Comparison of ENCODE assay signal across 8 cellular contexts in genomic region chr10:35126530-35127288, GRCh38. TPM values are rescaled to one million over a fixed set of nuclear protein-coding genes. Genes with fewer than 3 reads are reported as not detected.
DNase-seq lines count a peak whose midpoint lies in the region; ATAC-seq and TF ChIP-seq lines count a peak whose summit lies in the region.

Gene CREM (plus strand): TSS chr10:35126846. CDS start chr10:35137836, 10,990 bp downstream.

- CTCF ChIA-PET in CD4-positive, alpha-beta memory T cell (lab: Charles Lee; ENCODE audit: partially characterized antibody) = interaction anchor here (0.7 to 15.5 kb wide), 12 partner anchors 8 to 208 kb away, joined by 3 to 377 read pairs (median 6); no protein-coding TSS in a partner anchor
- CTCF ChIA-PET in activated CD4-positive, alpha-beta memory T cell treated with anti-CD3 and anti-CD28 coated beads for 36 hours (lab: Charles Lee) = interaction anchor here (0.6 to 11.4 kb wide), 18 partner anchors 9 to 436 kb away, joined by 3 to 223 read pairs (median 4); no protein-coding TSS in a partner anchor

- peaks cover 22 to 59% (median 33%) of the 10 kb centered on the region in 4 donors for H3K4me1 Mint-ChIP-seq in CD4-positive, alpha-beta memory T cell
- peaks cover 53% of the 10 kb centered on the region for H3K4me1 Mint-ChIP-seq in activated CD4-positive, alpha-beta memory T cell treated with anti-CD3 and anti-CD28 coated beads for 36 hours (ENCODE audit: low read depth)

- H3K4me3 Mint-ChIP-seq in CD4-positive, alpha-beta memory T cell = peak within 1 kb of the TSS; percentile 85 to 94 (median 90)
- H3K4me3 Mint-ChIP-seq in activated CD4-positive, alpha-beta memory T cell treated with anti-CD3 and anti-CD28 coated beads for 36 hours = peak within 1 kb of the TSS; percentile 86

- DNase-seq in CD4-positive, alpha-beta memory T cell = peak; percentile 98 to 99 (median 99)
- DNase-seq in NCI-H82 (lab: John Stamatoyannopoulos, UW) (peak; percentile 99), dorsolateral prefrontal cortex (peak; percentile 91 to 98 (median 96)), lower leg skin (ENCODE audit: low spot score in 2 of 2) (peak; percentile 99 to 100)
- peak; percentile 100 for DNase-seq in activated CD4-positive, alpha-beta memory T cell treated with anti-CD3 and anti-CD28 coated beads for 36 hours
- DNase-seq in stimulated activated CD4-positive, alpha-beta T cell treated with anti-CD3 and anti-CD28 coated beads, Interleukin-4, amount 100 ng/mL, for 48 hours (ENCODE audit: low read depth in 2 of 2) = peak; percentile 100

- POLR2A ChIA-PET in CD4-positive, alpha-beta memory T cell (lab: Charles Lee; ENCODE audit: partially characterized antibody) = interaction anchor here (0.6 to 5.7 kb wide), 24 partner anchors 8 to 394 kb away, joined by 3 to 248 read pairs (median 5); partner anchors contain the start of gene CUL2
- POLR2A ChIA-PET in activated CD4-positive, alpha-beta memory T cell treated with anti-CD3 and anti-CD28 coated beads for 36 hours (lab: Charles Lee) = interaction anchor here (0.7 to 3.8 kb wide), 13 partner anchors 16 to 213 kb away, joined by 3 to 154 read pairs (median 6); no protein-coding TSS in a partner anchor

- H3K27me3 ChIP-seq in CD4-positive, alpha-beta memory T cell (ENCODE audit: insufficient read depth, low read length) = no peaks in the 10 kb centered on the region
- H3K27me3 ChIP-seq in dorsolateral prefrontal cortex = no peaks in the 10 kb centered on the region

- peaks cover 0 to 13% of the 10 kb centered on the region in 2 donors for H3K36me3 Mint-ChIP-seq in CD4-positive, alpha-beta memory T cell
- H3K36me3 Mint-ChIP-seq in activated CD4-positive, alpha-beta memory T cell treated with anti-CD3 and anti-CD28 coated beads for 36 hours = peaks cover 6% of the 10 kb centered on the region

- no peaks in the 10 kb centered on the region for H3K9me3 ChIP-seq in CD4-positive, alpha-beta memory T cell (ENCODE audit: control insufficient read depth in 1 of 2, low read length in 2 of 2)

- 1 to 2% methylated on average over 39 to 41 of the region's 80 CpGs for WGBS in lower leg skin, 2 donors

- TF ChIP-seq CTCF in dorsolateral prefrontal cortex (IDR thresholded peaks at IDR 0.05 in 54 of 56, conservative IDR thresholded peaks at IDR 0.05 in 2 of 56; ENCODE audit: low read depth in 1 of 56, partially characterized antibody in 56 of 56) = peak; percentile 58 to 96 (median 84)
- TF ChIP-seq CTCF in lower leg skin (IDR thresholded peaks at IDR 0.05) = peak in 1 of 3 donors; percentile 49

- H3K36me3 ChIP-seq in CD4-positive, alpha-beta memory T cell (ENCODE audit: insufficient read depth, low read length) = no peaks in the 10 kb centered on the region

- peak within 1 kb of the TSS; percentile 95 to 99 (median 98) for H3K27ac Mint-ChIP-seq in CD4-positive, alpha-beta memory T cell
- H3K27ac Mint-ChIP-seq in activated CD4-positive, alpha-beta memory T cell treated with anti-CD3 and anti-CD28 coated beads for 36 hours = peak within 1 kb of the TSS; percentile 95

- H3K27ac ChIP-seq in CD4-positive, alpha-beta memory T cell (ENCODE audit: low read depth, low read length) = peak within 1 kb of the TSS; percentile 99
- peak within 1 kb of the TSS; percentile 88 to 100 (median 98) for H3K27ac ChIP-seq in dorsolateral prefrontal cortex

- peaks cover 44% of the 10 kb centered on the region for H3K4me1 ChIP-seq in CD4-positive, alpha-beta memory T cell (ENCODE audit: insufficient read depth, low read length)

- H3K4me3 ChIP-seq in CD4-positive, alpha-beta memory T cell (ENCODE audit: low read length in 2 of 2) = peak within 1 kb of the TSS; percentile 77 to 95
- H3K4me3 ChIP-seq in dorsolateral prefrontal cortex (peak within 1 kb of the TSS; percentile 65 to 93 (median 86)), lower leg skin (ENCODE audit: low read depth, poor library complexity, severe bottlenecking) (peak within 1 kb of the TSS; percentile 83)

- peaks cover 0 to 1% (median 0%) of the 10 kb centered on the region in 8 donors for H3K9me3 Mint-ChIP-seq in CD4-positive, alpha-beta memory T cell
- H3K9me3 Mint-ChIP-seq in activated CD4-positive, alpha-beta memory T cell treated with anti-CD3 and anti-CD28 coated beads for 36 hours = no peaks in the 10 kb centered on the region

- intact Hi-C loops in CD4-positive, alpha-beta memory T cell (cut with micrococcal nuclease) = loop anchor here (1.0 to 10.0 kb wide), 7 partner anchors 23 to 514 kb away; partner anchors contain the start of genes CCNY and CUL2
- intact Hi-C loops in activated CD4-positive, alpha-beta memory T cell treated with anti-CD3 and anti-CD28 coated beads for 36 hours (cut with micrococcal nuclease) = loop anchor here (1.0 to 10.0 kb wide), 11 partner anchors 23 to 516 kb away; partner anchors contain the start of genes CUL2 and FZD8
- intact Hi-C loops in dorsolateral prefrontal cortex (cut with DNase I) (loop anchor here (1.0 to 10.0 kb wide), 8 partner anchors 36 to 518 kb away; partner anchors contain the start of genes FZD8 (in 2 of the 2), CCNY (in 1 of the 2) and CUL2 (in 1 of the 2)), lower leg skin (cut with DNase I; ENCODE audit: low total_unique reads) (no loop called here)

- TF ChIP-seq POLR2A in lower leg skin (IDR thresholded peaks at IDR 0.05) = peak in 1 of 2 donors; percentile 97

- H3K27me3 Mint-ChIP-seq in CD4-positive, alpha-beta memory T cell = no peaks in the 10 kb centered on the region
- H3K27me3 Mint-ChIP-seq in activated CD4-positive, alpha-beta memory T cell treated with anti-CD3 and anti-CD28 coated beads for 36 hours = no peaks in the 10 kb centered on the region

- ATAC-seq in GM19438 (IDR thresholded peaks at IDR 0.05; ENCODE audit: low read depth, unreplicated experiment) = peak; percentile 71
- peak; percentile 45 for ATAC-seq in HG03575 (IDR thresholded peaks at IDR 0.05; ENCODE audit: extremely low read depth, insufficient number of reproducible peaks, low FRiP score, unreplicated experiment)

RNA-seq across cellular contexts. Expression of gene CREM, which starts in this region (rescaled TPM):
- 10 to 100 TPM; 17.8 to 22.3 TPM for total RNA-seq in CD4-positive, alpha-beta memory T cell
- polyA plus RNA-seq in CD4-positive, alpha-beta memory T cell = 10 to 100 TPM; 30.6 to 66.4 TPM
- total RNA-seq in activated CD4-positive, alpha-beta memory T cell treated with anti-CD3 and anti-CD28 coated beads for 36 hours = 100 to 1,000 TPM; 160 to 164 TPM
- total RNA-seq in dorsolateral prefrontal cortex = 10 to 100 TPM; 20.4 to 57.0 (median 37.2) TPM
- 10 to 100 TPM in 2 of 4 donors, 1 to 10 TPM in 2; 8.3 to 15.7 (median 10.9) TPM for total RNA-seq in lower leg skin

Comparison
In these comparisons a context has a peak if more than half of its experiments do, and no peak if none do; other contexts are left out.
1. Peak in every context shown above with its lines: DNase-seq, ATAC-seq, H3K4me3 ChIP-seq and H3K27ac ChIP-seq.